8 cellular contexts compared by ENCODE assay signal in genomic region chr1:181105134-181106021, GRCh38. TPM values are rescaled to one million over a fixed set of nuclear protein-coding genes. Genes with fewer than 3 reads are reported as not detected.
DNase-seq lines count a peak whose midpoint lies in the region; ATAC-seq and TF ChIP-seq lines count a peak whose summit lies in the region.

No MANE protein-coding gene starts in this region.

- 2 to 4% methylated on average over 33 to 64 of the region's 104 CpGs for WGBS in lower leg skin, 2 donors

- peak overlapping the region; percentile 98 for H3K4me2 ChIP-seq in BLaER1

- H3K9ac ChIP-seq in BLaER1, result peak overlapping the region; percentile 88

- no peaks in the 10 kb centered on the region for H3K27me3 ChIP-seq in BLaER1

- H4K20me1 ChIP-seq in BLaER1, result no peaks in the 10 kb centered on the region

- TF ChIP-seq POLR2A in lower leg skin (IDR thresholded peaks at IDR 0.05), result no peak

- H3K27ac ChIP-seq in BLaER1, result peak overlapping the region; percentile 96

- peak; percentile 76 for ATAC-seq in GM19351 (IDR thresholded peaks at IDR 0.05; ENCODE audit: unreplicated experiment)
- ATAC-seq in HG03469 (IDR thresholded peaks at IDR 0.05; ENCODE audit: unreplicated experiment), result peak; percentile 47

- intact Hi-C loops in lower leg skin (cut with DNase I; ENCODE audit: low total_unique reads), result no loop called here

- peak; percentile 67 for DNase-seq in NCI-H748 treated with DMSO at 0.1 percent for 48 hours (lab: John Stamatoyannopoulos, UW)
- DNase-seq in activated CD4-positive, alpha-beta T cell treated with anti-CD3 and anti-CD28 coated beads, Interleukin-2, amount 50 U/mL, for 48 hours, result peak; percentile 90 to 91
- DNase-seq in dermis microvascular lymphatic vessel endothelial cell (ENCODE audit: low read depth in 2 of 2), result peak; percentile 79 to 91
- DNase-seq in lower leg skin (ENCODE audit: low spot score in 2 of 2), result peak; percentile 90 to 98
- peak; percentile 93 for DNase-seq in stimulated activated CD4-positive, alpha-beta T cell treated with anti-CD3 and anti-CD28 coated beads, Interleukin-4, amount 100 ng/mL, for 4 hours

- H3K4me1 ChIP-seq in BLaER1, result peaks cover 85% of the 10 kb centered on the region

- no peak for TF ChIP-seq CTCF in lower leg skin (IDR thresholded peaks at IDR 0.05)

- no peaks in the 10 kb centered on the region for H3K36me3 ChIP-seq in BLaER1

- H3K4me3 ChIP-seq in BLaER1 (peak overlapping the region; percentile 79), lower leg skin (ENCODE audit: low read depth, poor library complexity, severe bottlenecking) (peak overlapping the region; percentile 73)

- no peaks in the 10 kb centered on the region for H3K9me3 ChIP-seq in BLaER1

RNA-seq across cellular contexts. Expression of gene IER5, which starts 16.9 kb away (rescaled TPM):
- total RNA-seq in dermis microvascular lymphatic vessel endothelial cell (18.5 and 19.3 TPM in 2 replicates), lower leg skin (10 to 100 TPM; 36.7 to 53.4 (median 48.3) TPM)

Comparison
In these comparisons a context has a peak if more than half of its experiments do, and no peak if none do; other contexts are left out.
1. Peak in every context shown above with its lines: DNase-seq, ATAC-seq, H3K4me3 ChIP-seq and H3K27ac ChIP-seq.